21 cellular contexts compared by ENCODE assay signal in the genomic region with DNA sequence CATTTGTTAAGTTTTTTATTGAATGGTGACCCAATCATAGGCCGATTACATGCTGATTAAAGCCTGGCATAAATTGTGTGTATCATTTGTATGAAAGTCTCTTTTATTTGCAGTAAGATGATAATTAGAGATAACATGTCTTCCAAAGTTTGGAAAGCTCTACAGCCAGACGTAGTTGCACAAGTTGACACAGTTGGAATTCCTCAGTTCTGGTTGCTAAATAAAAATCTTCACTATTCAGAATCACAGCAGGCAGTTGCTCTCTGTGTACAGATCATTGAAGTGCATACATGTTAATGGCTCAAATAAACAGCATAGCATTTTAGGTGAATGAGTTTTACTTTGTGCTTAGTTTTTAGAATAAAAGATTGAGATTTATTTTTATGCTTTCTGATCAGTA.
DNase-seq lines count a peak whose midpoint lies in the region; ATAC-seq, FAIRE-seq and TF ChIP-seq lines count a peak whose summit lies in the region.
"Had no signal": no experiment of that assay in that cellular context is flagged by ENCODE, and none has a peak within 500 bp of the region (broad histone marks: within the 10 kb centered on the region; RNA-seq: fewer than 3 reads in every experiment).

No MANE protein-coding gene starts in this region.

- intact Hi-C loops in left cardiac atrium (cut with DNase I), result no loop called here
- intact Hi-C loops in heart left ventricle (cut with DNase I), result loop anchor here in 1 of 10 donors (5.0 kb wide), 1 partner anchor 69 kb away; the partner anchor contains the start of gene ARHGAP42
- intact Hi-C loops in right lobe of liver (cut with DNase I), result no loop called here

- no peak overlapping the region for H3K9ac ChIP-seq in astrocyte (ENCODE audit: low read length)
- H3K9ac ChIP-seq: BLaER1 treated with 17β-estradiol and CSF1 and Interleukin-3, amounts not matched to agents 10 nM and 100 nM had no signal

- no peak overlapping the region for H3K27ac Mint-ChIP-seq in astrocyte (ENCODE audit: unreplicated experiment)
- H3K27ac Mint-ChIP-seq: CD8-positive, alpha-beta T cell had no signal

- no peak overlapping the region for H2AFZ ChIP-seq in astrocyte (ENCODE audit: low read depth, low read length)

- no peak for TF ChIP-seq CTCF in heart left ventricle (IDR thresholded peaks at IDR 0.05)
- no peak for TF ChIP-seq CTCF in astrocyte (IDR thresholded peaks at IDR 0.05; ENCODE audit: insufficient read depth, low read depth, low read length)
- no peak for TF ChIP-seq CTCF in right lobe of liver (IDR thresholded peaks at IDR 0.05)

- 37 to 49% (median 37%) methylated on average over 2 of the region's 2 CpGs for WGBS in heart left ventricle, 4 donors
- 12% methylated on average over 2 of the region's 2 CpGs for WGBS in right lobe of liver (ENCODE audit: insufficient coverage, low coverage, low lambda C conversion rate, missing lambda C conversion rate)

- TF ChIP-seq POLR2A in heart left ventricle (IDR thresholded peaks at IDR 0.05) (no peak), right lobe of liver (IDR thresholded peaks at IDR 0.05) (no peak)

- FAIRE-seq in astrocyte (lab: Jason Lieb, UNC), result peak; percentile 45
- FAIRE-seq in GM19239 (lab: Jason Lieb, UNC), result no peak
- FAIRE-seq: GM12891 had no signal

- no peaks in the 10 kb centered on the region for H3K36me3 ChIP-seq in heart left ventricle
- H3K36me3 ChIP-seq in astrocyte (ENCODE audit: insufficient read depth, low read length), result no peaks in the 10 kb centered on the region
- no peaks in the 10 kb centered on the region for H3K36me3 ChIP-seq in right lobe of liver
- H3K36me3 ChIP-seq: Peyer's patch had no signal

- DNase-seq in left cardiac atrium (no peak), heart left ventricle (no peak), NCI-H345 treated with DMSO at 0.1 percent for 48 hours (lab: John Stamatoyannopoulos, UW; ENCODE audit: unreplicated experiment) (peak; percentile 31), astrocyte (ENCODE audit: low read depth) (no peak), right lobe of liver (no peak), GM19239 (ENCODE audit: insufficient read length, low spot score) (no peak), RKO (ENCODE audit: low spot score) (no peak)
- DNase-seq: CD8-positive, alpha-beta T cell; DMS53; EL; KG1; NCI-H187 treated with DMSO at 0.1 percent for 48 hours; NCI-H510A; NK-92 treated with Interleukin-12 subunit alpha and Interleukin-12 subunit beta, amount 100 ng/mL, for 24 hours; Peyer's patch; SHP77; T-helper 1 cell had no signal

- H3K4me2 ChIP-seq in astrocyte (ENCODE audit: low read length), result no peak overlapping the region
- H3K4me2 ChIP-seq: BLaER1 treated with 17β-estradiol and CSF1 and Interleukin-3, amounts not matched to agents 10 nM and 100 nM had no signal

- no peaks in the 10 kb centered on the region for H3K27me3 ChIP-seq in heart left ventricle
- no peaks in the 10 kb centered on the region for H3K27me3 ChIP-seq in astrocyte (ENCODE audit: insufficient read depth, low read length)
- H3K27me3 ChIP-seq in right lobe of liver, result no peaks in the 10 kb centered on the region
- H3K27me3 ChIP-seq: BLaER1 treated with 17β-estradiol and CSF1 and Interleukin-3, amounts not matched to agents 10 nM and 100 nM; Peyer's patch had no signal

- H3K4me1 Mint-ChIP-seq in astrocyte (ENCODE audit: low read depth, unreplicated experiment), result peaks cover 29% of the 10 kb centered on the region

- H3K4me1 ChIP-seq in heart left ventricle, result peaks cover 0 to 62% (median 20%) of the 10 kb centered on the region in 12 donors
- H3K4me1 ChIP-seq in astrocyte (ENCODE audit: insufficient read depth, low read length), result no peaks in the 10 kb centered on the region
- H3K4me1 ChIP-seq in right lobe of liver, result peaks cover 0 to 6% (median 1%) of the 10 kb centered on the region in 4 donors

- H3K9me3 ChIP-seq in heart left ventricle, result no peaks in the 10 kb centered on the region
- no peaks in the 10 kb centered on the region for H3K9me3 ChIP-seq in astrocyte (ENCODE audit: insufficient read depth, low read depth, low read length)
- H3K9me3 ChIP-seq in right lobe of liver, result no peaks in the 10 kb centered on the region
- H3K9me3 ChIP-seq: Peyer's patch had no signal

- no peaks in the 10 kb centered on the region for H3K27me3 Mint-ChIP-seq in astrocyte (ENCODE audit: low read depth, unreplicated experiment)

- no peak overlapping the region for H3K4me3 Mint-ChIP-seq in astrocyte (ENCODE audit: unreplicated experiment)
- H3K4me3 Mint-ChIP-seq: CD8-positive, alpha-beta T cell had no signal

- H3K4me3 ChIP-seq in heart left ventricle (no peak overlapping the region), astrocyte (ENCODE audit: insufficient read depth, low read depth, low read length) (no peak overlapping the region), right lobe of liver (no peak overlapping the region)
- H3K4me3 ChIP-seq: BLaER1 treated with 17β-estradiol and CSF1 and Interleukin-3, amounts not matched to agents 10 nM and 100 nM; Peyer's patch had no signal

- peaks cover 22% of the 10 kb centered on the region for H3K79me2 ChIP-seq in astrocyte (ENCODE audit: insufficient read depth, low read length)

- peaks cover 36% of the 10 kb centered on the region for H4K20me1 ChIP-seq in astrocyte (ENCODE audit: insufficient read depth, low read length)

- peaks cover 5% of the 10 kb centered on the region for H3K36me3 Mint-ChIP-seq in astrocyte (ENCODE audit: low read depth, unreplicated experiment)
- H3K36me3 Mint-ChIP-seq: CD8-positive, alpha-beta T cell had no signal

- no peak overlapping the region for H3K27ac ChIP-seq in heart left ventricle
- H3K27ac ChIP-seq in astrocyte (ENCODE audit: low read depth, low read length), result no peak overlapping the region
- no peak overlapping the region for H3K27ac ChIP-seq in right lobe of liver
- H3K27ac ChIP-seq: BLaER1 treated with 17β-estradiol and CSF1 and Interleukin-3, amounts not matched to agents 10 nM and 100 nM; Peyer's patch had no signal

- H3K9me3 Mint-ChIP-seq in astrocyte (ENCODE audit: unreplicated experiment), result no peaks in the 10 kb centered on the region
- H3K9me3 Mint-ChIP-seq: CD8-positive, alpha-beta T cell had no signal

- peak; percentile 33 to 56 for ATAC-seq in left cardiac atrium
- no peak for ATAC-seq in heart left ventricle
- ATAC-seq in right lobe of liver, result peak; percentile 84 to 93 (median 87)
- no peak for ATAC-seq in GM19395 (IDR thresholded peaks at IDR 0.05; ENCODE audit: unreplicated experiment)
- ATAC-seq: CD8-positive, alpha-beta T cell; SK-N-SH treated with all-trans-retinoic acid at 6 μM for 48 hours had no signal

Comparison
In these comparisons a context has a peak if more than half of its experiments do, and no peak if none do; other contexts are left out.
1. ATAC-seq: peak in left cardiac atrium (2 of 2) and right lobe of liver (4 of 4); none in heart left ventricle (0 of 4) and GM19395 (single experiment).